ENCODE assay signal across 27 cellular contexts in genomic region chr10:71440506-71441035, GRCh38. TPM values are rescaled to one million over a fixed set of nuclear protein-coding genes. Genes with fewer than 3 reads are reported as not detected.
"Had no signal": no experiment of that assay in that cellular context is flagged by ENCODE, and none has a peak within 500 bp of the region (broad histone marks: within the 10 kb centered on the region; RNA-seq: fewer than 3 reads in every experiment).

No MANE protein-coding gene starts in this region.

- H3K27ac ChIP-seq: esophagus squamous epithelium, heart right ventricle, left lung, parathyroid adenoma, right lobe of liver, stomach, thyroid gland, upper lobe of left lung, uterus had no signal

- H3K4me3 ChIP-seq: esophagus squamous epithelium, heart right ventricle, left lung, right lobe of liver, stomach, thyroid gland, upper lobe of left lung, uterus had no signal

- H3K27me3 ChIP-seq: esophagus squamous epithelium, heart right ventricle, left lung, right lobe of liver, stomach, thyroid gland, upper lobe of left lung, uterus had no signal

- H3K36me3 ChIP-seq: esophagus squamous epithelium, heart right ventricle, left lung, right lobe of liver, stomach, thyroid gland, upper lobe of left lung, uterus had no signal

- H2AFZ ChIP-seq: parathyroid adenoma had no signal

- DNase-seq: cortex of kidney; effector memory CD8-positive, alpha-beta T cell; erythroblast; esophagus squamous epithelium; foreskin melanocyte; glutamatergic neuron; heart right ventricle; hippocampal formation; left cardiac atrium; left lung; mesendoderm; midbrain; naive thymus-derived CD4-positive, alpha-beta T cell; occipital lobe; right lobe of liver; small intestine; stimulated activated CD4-positive, alpha-beta T cell treated with anti-CD3 and anti-CD28 coated beads, Interleukin-12 subunit alpha, Interleukin-12 subunit beta, amount 100 ng/mL, for 4 hours; stimulated activated CD4-positive, alpha-beta T cell treated with anti-CD3 and anti-CD28 coated beads, Interleukin-1b, Interleukin-23, amount 100 ng/mL, for 48 hours; stimulated activated CD4-positive, alpha-beta T cell treated with anti-CD3 and anti-CD28 coated beads, Interleukin-4, amount 100 ng/mL, for 1 hour; stimulated activated CD8-positive, alpha-beta memory T cell treated with anti-CD3 and anti-CD28 coated beads, Interleukin-4, amount 100 ng/mL, for 48 hours; stimulated activated naive CD4-positive, alpha-beta T cell; stomach; thyroid gland; uterus had no signal

- H3K4me1 ChIP-seq: parathyroid adenoma, right lobe of liver, thyroid gland, uterus had no signal

- H3K9ac ChIP-seq: parathyroid adenoma had no signal

- H3K9me3 ChIP-seq: esophagus squamous epithelium, heart right ventricle, left lung, right lobe of liver, stomach, thyroid gland, upper lobe of left lung, uterus had no signal

RNA-seq across cellular contexts. Expression of gene CDH23, which starts 43.9 kb away (rescaled TPM):
- total RNA-seq: lung microvascular endothelial cell had no signal
